1 cellular context compared by ENCODE assay signal in the genomic region with DNA sequence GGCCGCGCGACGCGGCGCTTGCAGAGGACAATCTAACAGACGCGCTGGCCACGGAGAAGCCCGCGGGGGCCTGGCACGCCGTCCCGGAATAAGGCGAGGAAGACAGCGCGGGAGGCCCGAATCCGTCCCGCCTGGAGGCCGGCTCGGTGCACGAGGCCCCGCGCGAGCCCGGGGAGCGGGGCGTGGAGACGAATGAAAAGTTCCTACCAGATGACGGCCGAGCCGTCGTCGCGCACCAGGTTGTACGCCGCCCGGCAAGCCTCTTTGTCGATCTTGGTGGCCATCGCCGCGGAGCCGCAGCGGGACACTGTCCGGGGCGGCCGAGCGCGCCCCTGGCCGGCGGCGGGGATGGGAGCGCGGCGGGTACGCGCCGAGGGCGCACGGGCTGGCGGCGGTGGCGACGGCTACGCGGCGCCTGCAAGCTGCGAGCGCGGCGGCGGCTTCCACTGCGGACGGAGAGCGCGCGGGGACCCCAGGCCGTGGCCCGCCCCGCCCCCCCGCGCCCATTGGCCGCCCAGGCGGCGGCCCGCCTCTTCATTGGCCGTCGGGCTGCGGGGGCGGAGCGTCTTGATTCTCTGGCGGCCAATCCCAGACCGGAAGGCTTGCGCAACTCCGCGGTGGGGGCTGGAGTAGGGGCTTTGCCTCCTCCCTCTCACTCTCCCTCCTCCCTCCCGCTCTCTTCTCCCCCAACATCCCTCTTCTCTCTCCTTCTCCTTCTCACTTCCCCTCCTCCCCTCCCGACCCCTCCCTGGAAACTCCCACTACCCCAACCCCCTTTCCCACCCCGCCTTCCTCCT.
TF ChIP-seq lines count a peak whose summit lies in the region.

A gene with protein sequence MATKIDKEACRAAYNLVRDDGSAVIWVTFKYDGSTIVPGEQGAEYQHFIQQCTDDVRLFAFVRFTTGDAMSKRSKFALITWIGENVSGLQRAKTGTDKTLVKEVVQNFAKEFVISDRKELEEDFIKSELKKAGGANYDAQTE (minus strand): TSS at position 448 of the 797 bp plus-strand sequence. CDS start 164 bp downstream, at position 284.

TF ChIP-seq in HepG2, 621 proteins besides CTCF, POLR2A, EP300 and RAD21 (continued from another document and continues in another):
- TF ChIP-seq ZFP82 (CRISPR knock-in tag; IDR thresholded peaks at IDR 0.05; ENCODE audit: borderline replicate concordance) (no peak; the same call in 1 of the 2 replicates), SMARCE1 (IDR thresholded peaks at IDR 0.05; ENCODE audit: borderline replicate concordance) (no peak), ZNF780A (CRISPR knock-in tag; IDR thresholded peaks at IDR 0.05) (no peak), SMARCC2 (IDR thresholded peaks at IDR 0.05) (no peak), ATM (IDR thresholded peaks at IDR 0.05; ENCODE audit: borderline replicate concordance) (no peak), ZXDC (CRISPR knock-in tag; IDR thresholded peaks at IDR 0.05) (no peak), SMAD1 (CRISPR knock-in tag; IDR thresholded peaks at IDR 0.05; ENCODE audit: borderline replicate concordance, low read depth) (no peak), POGZ (CRISPR knock-in tag; IDR thresholded peaks at IDR 0.05) (peak; percentile 21; the same call in 1 of the 2 replicates), ZNF678 (CRISPR knock-in tag; IDR thresholded peaks at IDR 0.05) (no peak), HMGA1 (CRISPR knock-in tag; conservative IDR thresholded peaks at IDR 0.05) (no peak), ZNF143 (CRISPR knock-in tag; IDR thresholded peaks at IDR 0.05) (peak; percentile 50; the same call in 1 of the 2 replicates), RNF219 (CRISPR knock-in tag; IDR thresholded peaks at IDR 0.05) (no peak), ZNF614 (CRISPR knock-in tag; IDR thresholded peaks at IDR 0.05; ENCODE audit: borderline replicate concordance) (no peak), BRCA1 (CRISPR knock-in tag; IDR thresholded peaks at IDR 0.05) (no peak), ZNF136 (CRISPR knock-in tag; IDR thresholded peaks at IDR 0.05; ENCODE audit: low read depth) (no peak), ZSCAN22 (CRISPR knock-in tag; IDR thresholded peaks at IDR 0.05) (peak; percentile 82), SMC3 (IDR thresholded peaks at IDR 0.05; ENCODE audit: low read length) (no peak), HDAC1 (CRISPR knock-in tag; IDR thresholded peaks at IDR 0.05) (peak; percentile 19; the same call in 1 of the 2 replicates), ZNF737 (CRISPR knock-in tag; IDR thresholded peaks at IDR 0.05; ENCODE audit: borderline replicate concordance) (no peak), KDM6A (CRISPR knock-in tag; IDR thresholded peaks at IDR 0.05; ENCODE audit: low read depth) (no peak), ATF2 (CRISPR knock-in tag; IDR thresholded peaks at IDR 0.05) (no peak), PCBP1 (IDR thresholded peaks at IDR 0.05; ENCODE audit: borderline replicate concordance, low read depth, low read length) (peak; percentile 96), MZF1 (CRISPR knock-in tag; IDR thresholded peaks at IDR 0.05; ENCODE audit: borderline replicate concordance) (no peak), ZNF670 (CRISPR knock-in tag; IDR thresholded peaks at IDR 0.05; ENCODE audit: borderline replicate concordance) (no peak), MLXIP (CRISPR knock-in tag; IDR thresholded peaks at IDR 0.05; ENCODE audit: borderline replicate concordance) (0 out of 2 replicates have a peak, but pooled peaks have one; percentile 35), KMT2A (CRISPR knock-in tag; IDR thresholded peaks at IDR 0.05) (peak; percentile 72; the same call in 1 of the 2 replicates), ISX (CRISPR knock-in tag; conservative IDR thresholded peaks at IDR 0.05) (no peak), ZNF431 (CRISPR knock-in tag; IDR thresholded peaks at IDR 0.05; ENCODE audit: borderline replicate concordance, low read depth) (no peak), DMTF1 (CRISPR knock-in tag; IDR thresholded peaks at IDR 0.05) (no peak), EEA1 (CRISPR knock-in tag; IDR thresholded peaks at IDR 0.05; ENCODE audit: borderline replicate concordance) (no peak), SP140L (CRISPR knock-in tag; IDR thresholded peaks at IDR 0.05; ENCODE audit: borderline replicate concordance) (no peak), DNMT3B (CRISPR knock-in tag; conservative IDR thresholded peaks at IDR 0.05) (no peak), NCOR1 (IDR thresholded peaks at IDR 0.05; ENCODE audit: borderline replicate concordance, low read length) (no peak), ERF (CRISPR knock-in tag; IDR thresholded peaks at IDR 0.05) (peak; percentile 46; the same call in 1 of the 2 replicates), ZNF496 (CRISPR knock-in tag; IDR thresholded peaks at IDR 0.05; ENCODE audit: insufficient replicate concordance) (no peak), TFDP1 (CRISPR knock-in tag; IDR thresholded peaks at IDR 0.05; ENCODE audit: borderline replicate concordance) (no peak), KMT2B (CRISPR knock-in tag; IDR thresholded peaks at IDR 0.05) (0 out of 2 replicates have a peak, but pooled peaks have one; percentile 37), MEF2D (CRISPR knock-in tag; IDR thresholded peaks at IDR 0.05) (no peak), ZNF12 (CRISPR knock-in tag; IDR thresholded peaks at IDR 0.05) (no peak)
- TF ChIP-seq, protein P1, sequence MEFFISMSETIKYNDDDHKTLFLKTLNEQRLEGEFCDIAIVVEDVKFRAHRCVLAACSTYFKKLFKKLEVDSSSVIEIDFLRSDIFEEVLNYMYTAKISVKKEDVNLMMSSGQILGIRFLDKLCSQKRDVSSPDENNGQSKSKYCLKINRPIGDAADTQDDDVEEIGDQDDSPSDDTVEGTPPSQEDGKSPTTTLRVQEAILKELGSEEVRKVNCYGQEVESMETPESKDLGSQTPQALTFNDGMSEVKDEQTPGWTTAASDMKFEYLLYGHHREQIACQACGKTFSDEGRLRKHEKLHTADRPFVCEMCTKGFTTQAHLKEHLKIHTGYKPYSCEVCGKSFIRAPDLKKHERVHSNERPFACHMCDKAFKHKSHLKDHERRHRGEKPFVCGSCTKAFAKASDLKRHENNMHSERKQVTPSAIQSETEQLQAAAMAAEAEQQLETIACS (CRISPR knock-in tag; IDR thresholded peaks at IDR 0.05) = peak; percentile 77
- TF ChIP-seq, protein P2, sequence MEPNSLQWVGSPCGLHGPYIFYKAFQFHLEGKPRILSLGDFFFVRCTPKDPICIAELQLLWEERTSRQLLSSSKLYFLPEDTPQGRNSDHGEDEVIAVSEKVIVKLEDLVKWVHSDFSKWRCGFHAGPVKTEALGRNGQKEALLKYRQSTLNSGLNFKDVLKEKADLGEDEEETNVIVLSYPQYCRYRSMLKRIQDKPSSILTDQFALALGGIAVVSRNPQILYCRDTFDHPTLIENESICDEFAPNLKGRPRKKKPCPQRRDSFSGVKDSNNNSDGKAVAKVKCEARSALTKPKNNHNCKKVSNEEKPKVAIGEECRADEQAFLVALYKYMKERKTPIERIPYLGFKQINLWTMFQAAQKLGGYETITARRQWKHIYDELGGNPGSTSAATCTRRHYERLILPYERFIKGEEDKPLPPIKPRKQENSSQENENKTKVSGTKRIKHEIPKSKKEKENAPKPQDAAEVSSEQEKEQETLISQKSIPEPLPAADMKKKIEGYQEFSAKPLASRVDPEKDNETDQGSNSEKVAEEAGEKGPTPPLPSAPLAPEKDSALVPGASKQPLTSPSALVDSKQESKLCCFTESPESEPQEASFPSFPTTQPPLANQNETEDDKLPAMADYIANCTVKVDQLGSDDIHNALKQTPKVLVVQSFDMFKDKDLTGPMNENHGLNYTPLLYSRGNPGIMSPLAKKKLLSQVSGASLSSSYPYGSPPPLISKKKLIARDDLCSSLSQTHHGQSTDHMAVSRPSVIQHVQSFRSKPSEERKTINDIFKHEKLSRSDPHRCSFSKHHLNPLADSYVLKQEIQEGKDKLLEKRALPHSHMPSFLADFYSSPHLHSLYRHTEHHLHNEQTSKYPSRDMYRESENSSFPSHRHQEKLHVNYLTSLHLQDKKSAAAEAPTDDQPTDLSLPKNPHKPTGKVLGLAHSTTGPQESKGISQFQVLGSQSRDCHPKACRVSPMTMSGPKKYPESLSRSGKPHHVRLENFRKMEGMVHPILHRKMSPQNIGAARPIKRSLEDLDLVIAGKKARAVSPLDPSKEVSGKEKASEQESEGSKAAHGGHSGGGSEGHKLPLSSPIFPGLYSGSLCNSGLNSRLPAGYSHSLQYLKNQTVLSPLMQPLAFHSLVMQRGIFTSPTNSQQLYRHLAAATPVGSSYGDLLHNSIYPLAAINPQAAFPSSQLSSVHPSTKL (CRISPR knock-in tag; IDR thresholded peaks at IDR 0.05) = no peak
